Comparison of ENCODE assay signal across 8 cellular contexts in the genomic region with DNA sequence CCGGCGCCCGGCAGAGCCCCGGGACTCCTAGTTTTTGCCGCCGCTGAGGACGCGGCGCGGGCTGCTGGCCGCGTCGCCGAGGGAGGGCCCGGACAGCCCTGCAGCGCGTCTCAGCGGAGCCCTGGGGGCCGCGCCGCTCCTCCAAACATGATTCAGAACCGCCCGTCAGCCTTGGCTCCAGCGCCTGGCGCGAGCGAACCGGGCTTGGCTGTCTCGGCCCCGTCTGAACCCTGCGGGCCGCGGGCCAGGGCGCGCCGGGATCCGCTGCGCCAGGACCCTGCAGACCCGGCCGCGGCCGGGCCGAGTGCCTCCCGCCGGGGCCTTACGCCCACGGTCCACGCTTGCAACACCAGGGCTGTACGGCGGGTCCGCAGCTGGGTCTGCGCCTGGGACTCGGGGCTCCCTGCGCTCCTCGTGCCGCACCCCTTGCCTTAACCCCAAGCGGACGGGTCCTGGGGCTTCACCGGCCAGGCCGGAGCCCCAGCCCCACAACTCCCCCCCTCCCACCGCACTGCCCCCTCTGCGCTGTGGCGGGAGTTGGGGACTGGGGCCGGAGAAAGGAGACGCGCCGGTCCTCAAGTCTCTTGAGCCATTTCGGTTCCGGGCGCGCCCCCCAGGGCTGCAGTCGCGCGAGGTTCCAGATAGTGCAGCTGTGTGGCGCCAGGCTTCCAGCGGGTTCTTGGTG. TPM values are rescaled to one million over a fixed set of nuclear protein-coding genes. Genes with fewer than 3 reads are reported as not detected.
DNase-seq lines count a peak whose midpoint lies in the region; ATAC-seq and TF ChIP-seq lines count a peak whose summit lies in the region.

No MANE protein-coding gene starts in this region.

- intact Hi-C loops in colonic mucosa (cut with DNase I), result no loop called here

- CTCF ChIA-PET in activated CD8-positive, alpha-beta memory T cell treated with anti-CD3 and anti-CD28 coated beads, Interleukin-2, amount 10 ng/mL, durations not matched to agents 7 days and 5 days (lab: Charles Lee), result interaction anchor here (1.0 to 10.0 kb wide), 2 partner anchors 73 to 162 kb away, joined by 3 to 235 read pairs; no protein-coding TSS in a partner anchor

- DNase-seq in activated CD8-positive, alpha-beta memory T cell treated with anti-CD3 and anti-CD28 coated beads, Interleukin-2, amount 10 ng/mL, durations not matched to agents 7 days and 5 days, result no peak
- no peak for DNase-seq in activated CD8-positive, alpha-beta memory T cell treated with anti-CD3 and anti-CD28 coated beads for 24 hours
- peak; percentile 54 for DNase-seq in colonic mucosa
- DNase-seq in kidney tubule cell (ENCODE audit: low spot score), result peak; percentile 45
- peak; percentile 23 for DNase-seq in stimulated activated CD4-positive, alpha-beta T cell treated with anti-CD3 and anti-CD28 coated beads, Interleukin-4, amount 100 ng/mL, for 1 hour
- DNase-seq in NCI-H2171 (lab: John Stamatoyannopoulos, UW), result no peak

- no peaks in the 10 kb centered on the region for H3K9me3 Mint-ChIP-seq in activated CD8-positive, alpha-beta memory T cell treated with anti-CD3 and anti-CD28 coated beads, Interleukin-2, amount 10 ng/mL, durations not matched to agents 7 days and 5 days (ENCODE audit: low read depth)

- H3K9ac ChIP-seq in colonic mucosa (ENCODE audit: low read depth in 2 of 2, low read length in 2 of 2), result peak overlapping the region; percentile 41 to 43

- H3K27me3 ChIP-seq in colonic mucosa, result peaks cover 10% of the 10 kb centered on the region

- peaks cover 6% of the 10 kb centered on the region for H3K4me1 ChIP-seq in colonic mucosa

- H3K27ac ChIP-seq in colonic mucosa, result peak overlapping the region; percentile 49

- peak overlapping the region; percentile 50 for H3K4me3 Mint-ChIP-seq in activated CD8-positive, alpha-beta memory T cell treated with anti-CD3 and anti-CD28 coated beads, Interleukin-2, amount 10 ng/mL, durations not matched to agents 7 days and 5 days

- H3K4me1 Mint-ChIP-seq in activated CD8-positive, alpha-beta memory T cell treated with anti-CD3 and anti-CD28 coated beads, Interleukin-2, amount 10 ng/mL, durations not matched to agents 7 days and 5 days, result peaks cover 8% of the 10 kb centered on the region

- no peak for TF ChIP-seq CTCF in colonic mucosa (IDR thresholded peaks at IDR 0.05)

- peak overlapping the region; percentile 32 for H3K4me3 ChIP-seq in colonic mucosa

- no peaks in the 10 kb centered on the region for H3K36me3 ChIP-seq in colonic mucosa

- no peaks in the 10 kb centered on the region for H3K36me3 Mint-ChIP-seq in activated CD8-positive, alpha-beta memory T cell treated with anti-CD3 and anti-CD28 coated beads, Interleukin-2, amount 10 ng/mL, durations not matched to agents 7 days and 5 days

- H3K27me3 Mint-ChIP-seq in activated CD8-positive, alpha-beta memory T cell treated with anti-CD3 and anti-CD28 coated beads, Interleukin-2, amount 10 ng/mL, durations not matched to agents 7 days and 5 days, result peaks cover 60% of the 10 kb centered on the region

- no peaks in the 10 kb centered on the region for H3K9me3 ChIP-seq in colonic mucosa

- H3K27ac Mint-ChIP-seq in activated CD8-positive, alpha-beta memory T cell treated with anti-CD3 and anti-CD28 coated beads, Interleukin-2, amount 10 ng/mL, durations not matched to agents 7 days and 5 days, result no peak overlapping the region

- ATAC-seq in activated CD8-positive, alpha-beta memory T cell treated with anti-CD3 and anti-CD28 coated beads, Interleukin-2, amount 10 ng/mL, durations not matched to agents 7 days and 5 days, result peak; percentile 40
- ATAC-seq in GM19328 (IDR thresholded peaks at IDR 0.05; ENCODE audit: unreplicated experiment) (no peak), HG03045 (IDR thresholded peaks at IDR 0.05; ENCODE audit: unreplicated experiment) (no peak)

RNA-seq across cellular contexts. Expression of gene CD34, which starts 48.4 kb away (rescaled TPM):
- total RNA-seq in activated CD8-positive, alpha-beta memory T cell treated with anti-CD3 and anti-CD28 coated beads, Interleukin-2, amount 10 ng/mL, durations not matched to agents 7 days and 5 days, result under 1 TPM; 0.02 to 0.06 TPM
- 1 to 10 TPM; 3.1 to 8.4 TPM for total RNA-seq in colonic mucosa

Comparison
In these comparisons a context has a peak if more than half of its experiments do, and no peak if none do; other contexts are left out.
1. DNase-seq: peak in colonic mucosa (single experiment), kidney tubule cell (single experiment) and stimulated activated CD4-positive, alpha-beta T cell treated with anti-CD3 and anti-CD28 coated beads, Interleukin-4, amount 100 ng/mL, for 1 hour (single experiment); none in activated CD8-positive, alpha-beta memory T cell treated with anti-CD3 and anti-CD28 coated beads, Interleukin-2, amount 10 ng/mL, durations not matched to agents 7 days and 5 days (single experiment), activated CD8-positive, alpha-beta memory T cell treated with anti-CD3 and anti-CD28 coated beads for 24 hours (single experiment) and NCI-H2171 (single experiment).